Comparison of ENCODE assay signal across 8 cellular contexts in the genomic region with DNA sequence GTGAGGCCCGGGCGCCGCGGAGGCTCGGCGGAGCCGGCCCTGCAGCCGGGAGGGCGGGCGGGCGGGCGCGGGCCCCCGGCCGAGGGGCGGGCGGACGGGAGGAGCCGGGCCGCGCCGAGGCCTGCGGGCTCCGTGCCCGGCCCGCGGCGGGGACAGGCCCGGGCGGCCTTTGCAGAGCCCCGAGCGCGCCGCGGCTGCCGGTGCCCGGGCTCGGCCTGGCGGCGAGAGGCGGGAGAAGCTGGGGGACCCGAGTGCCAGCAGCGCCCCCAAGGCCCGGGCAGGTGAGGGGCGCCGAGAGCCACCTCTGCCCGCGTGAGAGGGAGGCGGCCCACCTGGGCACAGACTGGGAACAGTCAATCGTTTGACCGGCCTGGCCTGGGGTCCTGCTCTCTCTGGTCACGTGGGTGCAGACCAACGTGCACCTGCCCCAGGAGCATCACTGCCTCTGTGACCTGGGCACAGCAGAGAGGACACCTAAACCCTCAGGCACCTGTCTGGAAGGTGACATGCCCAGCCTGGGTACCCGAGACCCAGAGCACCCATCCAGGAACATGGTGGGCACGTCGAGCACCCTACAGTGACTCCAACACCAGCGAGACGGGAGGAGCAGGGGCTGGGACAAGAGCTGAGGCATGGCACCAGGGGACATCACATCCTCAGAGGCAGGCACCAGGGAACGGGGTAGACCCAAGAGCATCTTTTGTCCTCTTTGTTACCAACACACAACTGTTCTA. TPM values are rescaled to one million over a fixed set of nuclear protein-coding genes. Genes with fewer than 3 reads are reported as not detected.
DNase-seq lines count a peak whose midpoint lies in the region; ATAC-seq, FAIRE-seq and TF ChIP-seq lines count a peak whose summit lies in the region.

No MANE protein-coding gene starts in this region.

- peaks cover 10% of the 10 kb centered on the region for H4K20me1 ChIP-seq in neural progenitor cell (ENCODE audit: low read depth)

- H2AFZ ChIP-seq in neural progenitor cell (replicated peaks) = peak overlapping the region; percentile 65

- H3K27me3 ChIP-seq in neural progenitor cell = no peaks in the 10 kb centered on the region

- H3K36me3 ChIP-seq in neural progenitor cell = peaks cover 5% of the 10 kb centered on the region

- TF ChIP-seq CTCF in AG09309 (IDR thresholded peaks at IDR 0.05; ENCODE audit: control insufficient read depth, insufficient read depth, low read depth, low read length, missing control alignments) (no peak), neural progenitor cell (IDR thresholded peaks at IDR 0.05) (peak; percentile 12)

- peak overlapping the region; percentile 68 for H3K4me3 ChIP-seq in AG09309 (ENCODE audit: control insufficient read depth, low read depth, low read length)
- H3K4me3 ChIP-seq in neural progenitor cell = peak overlapping the region; percentile 49

- peaks cover 6% of the 10 kb centered on the region for H3K9me3 ChIP-seq in neural progenitor cell (ENCODE audit: low read depth)

- peaks cover 23% of the 10 kb centered on the region for H3F3A ChIP-seq in neural progenitor cell (ENCODE audit: low read depth)

- DNase-seq in AG09309 (ENCODE audit: low read depth) (no peak), HTR-8/SVneo (ENCODE audit: insufficient read length, low spot score) (peak; percentile 12), fibroblast of peridontal ligament (ENCODE audit: extremely low read depth) (peak; percentile 7), neural progenitor cell (ENCODE audit: low spot score) (peak; percentile 34), SKM-1 (lab: John Stamatoyannopoulos, UW; ENCODE audit: unreplicated experiment) (no peak), NAMALWA (ENCODE audit: low spot score) (no peak)
- peak; percentile 63 for DNase-seq in activated T-cell treated with anti-CD3 and anti-CD28 coated beads, Interleukin-2, amount 50 U/mL, for 24 hours

- no peak overlapping the region for H3K9ac ChIP-seq in neural progenitor cell

- H3K27ac ChIP-seq in neural progenitor cell = no peak overlapping the region

- peak overlapping the region; percentile 70 for H3K4me3 Mint-ChIP-seq in activated T-cell treated with anti-CD3 and anti-CD28 coated beads, Interleukin-2, amount 50 U/mL, for 24 hours
- peak overlapping the region; percentile 88 for H3K4me3 Mint-ChIP-seq in neural progenitor cell

- H3K36me3 Mint-ChIP-seq in activated T-cell treated with anti-CD3 and anti-CD28 coated beads, Interleukin-2, amount 50 U/mL, for 24 hours (ENCODE audit: low read depth) = no peaks in the 10 kb centered on the region
- H3K36me3 Mint-ChIP-seq in neural progenitor cell = peaks cover 11% of the 10 kb centered on the region

- no peak for FAIRE-seq in HTR-8/SVneo (lab: Jason Lieb, UNC)

- peaks cover 36% of the 10 kb centered on the region for H3K4me1 ChIP-seq in neural progenitor cell

- H3K27me3 Mint-ChIP-seq in activated T-cell treated with anti-CD3 and anti-CD28 coated beads, Interleukin-2, amount 50 U/mL, for 24 hours = no peaks in the 10 kb centered on the region
- H3K27me3 Mint-ChIP-seq in neural progenitor cell (ENCODE audit: insufficient read depth, low read depth) = peaks cover 5% of the 10 kb centered on the region

- peak overlapping the region; percentile 57 for H3K27ac Mint-ChIP-seq in activated T-cell treated with anti-CD3 and anti-CD28 coated beads, Interleukin-2, amount 50 U/mL, for 24 hours
- H3K27ac Mint-ChIP-seq in neural progenitor cell = peak overlapping the region; percentile 89

- H3K79me2 ChIP-seq in neural progenitor cell (ENCODE audit: low read depth) = peaks cover 47% of the 10 kb centered on the region

- H3K9me3 Mint-ChIP-seq in activated T-cell treated with anti-CD3 and anti-CD28 coated beads, Interleukin-2, amount 50 U/mL, for 24 hours = peaks cover 2% of the 10 kb centered on the region
- H3K9me3 Mint-ChIP-seq in neural progenitor cell = peaks cover 14% of the 10 kb centered on the region

- ATAC-seq in GM18502 (IDR thresholded peaks at IDR 0.05; ENCODE audit: poor library complexity, unreplicated experiment) = no peak

- H3K4me1 Mint-ChIP-seq in activated T-cell treated with anti-CD3 and anti-CD28 coated beads, Interleukin-2, amount 50 U/mL, for 24 hours (ENCODE audit: low read depth) = peaks cover 41% of the 10 kb centered on the region
- H3K4me1 Mint-ChIP-seq in neural progenitor cell = peaks cover 41% of the 10 kb centered on the region

- H3K4me2 ChIP-seq in neural progenitor cell = peak overlapping the region; percentile 78

RNA-seq across cellular contexts. Expression of a gene that starts 0.6 kb away (rescaled TPM):
- total RNA-seq in neural progenitor cell (ENCODE audit: low replicate concordance) = 16.1 and 18.4 TPM in 2 replicates

Comparison
In these comparisons a context has a peak if more than half of its experiments do, and no peak if none do; other contexts are left out.
1. DNase-seq: peak in HTR-8/SVneo (single experiment), activated T-cell treated with anti-CD3 and anti-CD28 coated beads, Interleukin-2, amount 50 U/mL, for 24 hours (single experiment), fibroblast of peridontal ligament (single experiment) and neural progenitor cell (single experiment); none in AG09309 (single experiment), SKM-1 (single experiment) and NAMALWA (single experiment).